17 cellular contexts compared by ENCODE assay signal in the genomic region with DNA sequence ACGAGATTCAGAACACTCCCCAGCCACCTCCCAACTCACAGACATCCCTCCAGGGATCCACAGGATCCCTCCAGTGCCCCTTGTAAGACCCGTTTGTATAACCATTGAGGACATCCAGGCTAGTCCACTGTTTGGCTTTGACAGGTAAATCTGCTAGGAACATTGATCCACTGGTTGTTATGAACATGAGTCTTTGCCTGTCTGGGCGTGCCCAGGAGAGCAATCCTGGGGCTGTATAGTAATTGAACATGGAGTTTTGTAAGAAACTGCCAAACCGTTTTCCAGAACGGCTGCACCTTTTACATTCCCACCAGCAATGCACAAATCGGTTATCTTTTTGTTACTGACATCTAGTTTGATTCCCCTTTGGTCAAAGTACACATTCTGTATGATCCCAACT.
DNase-seq lines count a peak whose midpoint lies in the region; FAIRE-seq and TF ChIP-seq lines count a peak whose summit lies in the region.
"Had no signal": no experiment of that assay in that cellular context is flagged by ENCODE, and none has a peak within 500 bp of the region (broad histone marks: within the 10 kb centered on the region; RNA-seq: fewer than 3 reads in every experiment).

No MANE protein-coding gene starts in this region.

- TF ChIP-seq POLR2A in GM12892 (IDR thresholded peaks at IDR 0.05; ENCODE audit: low read depth, low read length): no peak

- TF ChIP-seq CTCF in epithelial cell of esophagus (IDR thresholded peaks at IDR 0.05; ENCODE audit: insufficient read depth, low read depth, low read length, missing control alignments): no peak

- peaks cover 0 to 2% of the 10 kb centered on the region in 2 donors for H3K27me3 ChIP-seq in small intestine (ENCODE audit: control insufficient read depth in 2 of 2, insufficient read depth in 2 of 2, low read length in 2 of 2)

- 15 to 49% (median 34%) methylated on average over 6 of the region's 6 CpGs for WGBS in small intestine, 3 donors

- no peak overlapping the region for H3K27ac ChIP-seq in small intestine (ENCODE audit: low read depth in 1 of 2, low read length in 1 of 2)

- H3K4me3 ChIP-seq in epithelial cell of esophagus (ENCODE audit: low read length) (no peak overlapping the region), small intestine (ENCODE audit: low read depth in 1 of 2, low read length in 2 of 2) (no peak overlapping the region)

- DNase-seq in GM03348 (ENCODE audit: low spot score) (peak; percentile 3), HPDE6-E6E7 (ENCODE audit: extremely low spot score) (peak; percentile 47), epithelial cell of esophagus (ENCODE audit: low read depth) (peak; percentile 69), small intestine (peak; percentile 79), OCI-M1 (lab: John Stamatoyannopoulos, UW) (no peak), NCI-H748 treated with DMSO at 0.1 percent for 48 hours (lab: John Stamatoyannopoulos, UW) (no peak), GM12892 (ENCODE audit: insufficient read length) (no peak)
- DNase-seq: CD4-positive, alpha-beta T cell; DMS79; IMR-90; Karpas-422; MM.1S; NCI-H1092 treated with DMSO at 0.1 percent for 48 hours; NCI-H1694 treated with DMSO at 0.1 percent for 48 hours; NCI-H774; SW 1271 had no signal

- H3K36me3 ChIP-seq in small intestine (ENCODE audit: control insufficient read depth in 2 of 2, insufficient read depth in 2 of 2, low read length in 2 of 2): no peaks in the 10 kb centered on the region

- no peaks in the 10 kb centered on the region for H3K9me3 ChIP-seq in small intestine (ENCODE audit: control insufficient read depth, low read depth)

- H3K4me1 ChIP-seq in small intestine (ENCODE audit: control insufficient read depth in 2 of 2, insufficient read depth in 1 of 2, low read depth in 1 of 2, low read length in 1 of 2): no peaks in the 10 kb centered on the region

- FAIRE-seq in small intestine (lab: Jason Lieb, UNC) (no peak), GM12892 (lab: Jason Lieb, UNC) (no peak)
- FAIRE-seq: GM18507 had no signal

Comparison
In these comparisons a context has a peak if more than half of its experiments do, and no peak if none do; other contexts are left out.
1. DNase-seq: peak in GM03348 (single experiment), HPDE6-E6E7 (single experiment), epithelial cell of esophagus (single experiment) and small intestine (single experiment); none in OCI-M1 (single experiment), NCI-H748 treated with DMSO at 0.1 percent for 48 hours (single experiment) and GM12892 (single experiment).